ENCODE assay signal across 17 cellular contexts in genomic region chr1:215484111-215484914, GRCh38.
DNase-seq lines count a peak whose midpoint lies in the region; ATAC-seq, FAIRE-seq and TF ChIP-seq lines count a peak whose summit lies in the region.
"Had no signal": no experiment of that assay in that cellular context is flagged by ENCODE, and none has a peak within 500 bp of the region (broad histone marks: within the 10 kb centered on the region; RNA-seq: fewer than 3 reads in every experiment).

No MANE protein-coding gene starts in this region.

- no peak overlapping the region for H2AFZ ChIP-seq in IMR-90 (replicated peaks; ENCODE audit: low read length, poor library complexity)
- 0 out of 2 replicates have a peak overlapping the region, but pooled peaks have one; percentile 46 for H2AFZ ChIP-seq in H1 (ENCODE audit: low read length)
- H2AFZ ChIP-seq in smooth muscle cell (ENCODE audit: low read depth), result peak overlapping the region; percentile 5

- H4K91ac ChIP-seq in IMR-90 (ENCODE audit: insufficient read depth, low read depth, low read length), result no peak overlapping the region
- H4K91ac ChIP-seq in H1 (replicated peaks; ENCODE audit: insufficient read length, low read length), result no peak overlapping the region

- POLR2A ChIA-PET in IMR-90 (lab: Charles Lee; ENCODE audit: unreplicated experiment), result no interaction called here
- POLR2A ChIA-PET in H1 (lab: Charles Lee; ENCODE audit: partially characterized antibody), result no interaction called here

- H2BK20ac ChIP-seq in IMR-90 (ENCODE audit: low read depth, low read length) (no peak overlapping the region), H1 (ENCODE audit: low read length) (no peak overlapping the region)

- ATAC-seq in IMR-90 (ENCODE audit: low read depth), result no peak; the same call in 1 of the 2 replicates
- ATAC-seq in GM19397 (IDR thresholded peaks at IDR 0.05; ENCODE audit: unreplicated experiment), result no peak
- ATAC-seq: K562 had no signal

- H3K56ac ChIP-seq in IMR-90 (ENCODE audit: extremely low read depth, insufficient read depth, low read length) (no peak overlapping the region), H1 (replicated peaks; ENCODE audit: insufficient read length, low read depth, low read length) (no peak overlapping the region)

- no peaks in the 10 kb centered on the region for H3K79me2 ChIP-seq in H1 (ENCODE audit: control insufficient read depth in 1 of 2, insufficient read depth in 2 of 2, low read length in 2 of 2)
- H3K79me2 ChIP-seq in smooth muscle cell (ENCODE audit: low read depth), result no peaks in the 10 kb centered on the region

- H2BK120ac ChIP-seq in IMR-90 (ENCODE audit: low read depth, low read length) (no peak overlapping the region), H1 (replicated peaks; ENCODE audit: low read depth, low read length) (no peak overlapping the region)

- no peak overlapping the region for H2AK5ac ChIP-seq in IMR-90 (ENCODE audit: low read depth, low read length)
- no peak overlapping the region for H2AK5ac ChIP-seq in H1 (ENCODE audit: low read depth, low read length)

- H3K27me3 ChIP-seq in IMR-90 (ENCODE audit: control insufficient read depth, insufficient read depth, low read length), result no peaks in the 10 kb centered on the region
- no peaks in the 10 kb centered on the region for H3K27me3 ChIP-seq in H1 (replicated peaks in 1 of 4; ENCODE audit: control insufficient read depth in 3 of 4, extremely low read depth in 1 of 4, insufficient read depth in 3 of 4, low read length in 3 of 4)
- no peaks in the 10 kb centered on the region for H3K27me3 ChIP-seq in smooth muscle cell (ENCODE audit: low read depth)
- H3K27me3 ChIP-seq: Peyer's patch had no signal

- H2BK12ac ChIP-seq in H1 (ENCODE audit: low read depth, low read length), result no peak overlapping the region

- CTCF ChIA-PET in IMR-90 (lab: Yijun Ruan, JAX), result no interaction called here
- CTCF ChIA-PET in H1 (lab: Charles Lee; ENCODE audit: partially characterized antibody), result interaction anchor here (1.0 to 1.2 kb wide), 2 partner anchors 42 to 661 kb away, joined by 4 read pairs; no protein-coding TSS in a partner anchor

- no peak overlapping the region for H4K8ac ChIP-seq in IMR-90 (ENCODE audit: low read depth in 2 of 2, low read length in 2 of 2)
- H4K8ac ChIP-seq in H1 (ENCODE audit: extremely low read depth, insufficient read depth, low read length), result no peak overlapping the region

- BruUV-seq in IMR-90 (replicated peaks; lab: Mats Ljungman, UMichigan), result no TSS peak

- no peak overlapping the region for H3K4me3 ChIP-seq in IMR-90 (ENCODE audit: insufficient read depth, low read depth, low read length)
- H3K4me3 ChIP-seq in H1 (ENCODE audit: extremely low read depth in 1 of 4, insufficient read depth in 2 of 4, low read depth in 3 of 4, low read length in 4 of 4), result no peak overlapping the region
- H3K4me3 ChIP-seq in smooth muscle cell, result no peak overlapping the region
- H3K4me3 ChIP-seq: K562, Peyer's patch had no signal

- no peaks in the 10 kb centered on the region for H4K20me1 ChIP-seq in IMR-90 (ENCODE audit: insufficient read depth, low read length)
- no peaks in the 10 kb centered on the region for H4K20me1 ChIP-seq in H1 (replicated peaks in 1 of 2; ENCODE audit: control insufficient read depth in 1 of 2, insufficient read depth in 2 of 2, low read length in 2 of 2)
- no peaks in the 10 kb centered on the region for H4K20me1 ChIP-seq in smooth muscle cell (ENCODE audit: low read depth)

- H3K27ac ChIP-seq in IMR-90 (ENCODE audit: insufficient read depth, low read length) (no peak overlapping the region), H1 (ENCODE audit: low read depth, low read length) (no peak overlapping the region), smooth muscle cell (ENCODE audit: low read depth) (no peak overlapping the region)
- H3K27ac ChIP-seq: Peyer's patch had no signal

- no peak for TF ChIP-seq POLR2A in IMR-90 (IDR thresholded peaks at IDR 0.05; ENCODE audit: low read depth, low read length)
- no peak for TF ChIP-seq POLR2A in H1 (IDR thresholded peaks at IDR 0.05; ENCODE audit: control extremely low read depth in 1 of 2, low read depth in 2 of 2, low read length in 2 of 2)

- dilution Hi-C loops in IMR-90 (cut with HindIII; ENCODE audit: low sequenced_read_pairs, unreplicated experiment), result no loop called here

- H3K4me2 ChIP-seq in IMR-90 (ENCODE audit: low read depth, low read length) (no peak overlapping the region), H1 (ENCODE audit: insufficient read depth in 1 of 2, low read depth in 2 of 2, low read length in 2 of 2) (no peak overlapping the region), smooth muscle cell (peak overlapping the region; percentile 56)

- intact Hi-C loops in IMR-90 (cut with micrococcal nuclease), result no loop called here

- no peak overlapping the region for H2BK15ac ChIP-seq in IMR-90 (ENCODE audit: low read depth, low read length)
- no peak overlapping the region for H2BK15ac ChIP-seq in H1 (ENCODE audit: low read length)

- H3K4ac ChIP-seq in IMR-90 (ENCODE audit: low read depth, low read length) (no peak overlapping the region), H1 (replicated peaks; ENCODE audit: insufficient read length, low read depth, low read length) (no peak overlapping the region)

- H3K36me3 ChIP-seq in IMR-90 (ENCODE audit: control insufficient read depth, insufficient read depth, low read length), result no peaks in the 10 kb centered on the region
- no peaks in the 10 kb centered on the region for H3K36me3 ChIP-seq in H1 (ENCODE audit: control insufficient read depth in 2 of 4, insufficient read depth in 4 of 4, low read length in 3 of 4)
- H3K36me3 ChIP-seq in smooth muscle cell (ENCODE audit: low read depth), result no peaks in the 10 kb centered on the region
- H3K36me3 ChIP-seq: BE2C, Peyer's patch had no signal

- H3K18ac ChIP-seq in IMR-90 (ENCODE audit: low read depth, low read length), result no peak overlapping the region
- H3K18ac ChIP-seq in H1 (ENCODE audit: extremely low read depth, low read length), result no peak overlapping the region

- peaks cover 4% of the 10 kb centered on the region for H3F3A ChIP-seq in smooth muscle cell (ENCODE audit: low read depth)

- H3K23me2 ChIP-seq in H1 (ENCODE audit: low read depth, low read length), result no peaks in the 10 kb centered on the region

- TF ChIP-seq CTCF in IMR-90 (conservative IDR thresholded peaks at IDR 0.05; ENCODE audit: low read depth, low read length) (no peak), H1 (IDR thresholded peaks at IDR 0.05; ENCODE audit: control extremely low read depth in 1 of 3, insufficient read depth in 1 of 3, low read depth in 1 of 3, low read length in 3 of 3) (no peak), smooth muscle cell (IDR thresholded peaks at IDR 0.05; ENCODE audit: borderline replicate concordance, insufficient read depth, poor library complexity, severe bottlenecking) (no peak)

- H3K79me1 ChIP-seq in IMR-90 (ENCODE audit: low read depth in 1 of 2, low read length in 2 of 2) (no peaks in the 10 kb centered on the region), H1 (ENCODE audit: low read depth, low read length) (no peaks in the 10 kb centered on the region)

- H3K9me1 ChIP-seq in IMR-90 (ENCODE audit: insufficient read depth, low read length), result no peaks in the 10 kb centered on the region

- H4K5ac ChIP-seq in IMR-90 (ENCODE audit: low read depth, low read length), result no peak overlapping the region
- no peak overlapping the region for H4K5ac ChIP-seq in H1 (ENCODE audit: insufficient read length, low read depth, low read length)

- H3K14ac ChIP-seq in IMR-90 (replicated peaks; ENCODE audit: low read depth, low read length) (no peak overlapping the region), H1 (ENCODE audit: insufficient read length) (no peak overlapping the region)

- H2BK5ac ChIP-seq in IMR-90 (ENCODE audit: low read depth, low read length, poor library complexity, severe bottlenecking), result no peak overlapping the region
- no peak overlapping the region for H2BK5ac ChIP-seq in H1 (ENCODE audit: low read depth, low read length)

- in situ Hi-C loops in IMR-90 (cut with MboI; ENCODE audit: low sequenced_read_pairs), result no loop called here

- H3K9me3 ChIP-seq in IMR-90 (ENCODE audit: control insufficient read depth, insufficient read depth, low read length), result no peaks in the 10 kb centered on the region
- no peaks in the 10 kb centered on the region for H3K9me3 ChIP-seq in H1 (ENCODE audit: insufficient read depth in 2 of 2, low read depth in 1 of 2, low read length in 1 of 2)
- H3K9me3 ChIP-seq in smooth muscle cell (replicated peaks; ENCODE audit: low read depth), result no peaks in the 10 kb centered on the region
- H3K9me3 ChIP-seq: BE2C, Peyer's patch had no signal

- DNase-seq in IMR-90 (peak; percentile 24), H1 (ENCODE audit: low read depth in 1 of 2, low spot score in 2 of 2) (peak in 1 of 2 experiments; percentile 2), islet precursor cell (peak; percentile 83), smooth muscle cell (lab: John Stamatoyannopoulos, UW; ENCODE audit: unreplicated experiment) (no peak), medulla oblongata (ENCODE audit: extremely low spot score) (no peak)
- no peak for DNase-seq in activated naive CD4-positive, alpha-beta T cell treated with Interleukin-2 at 50 U/mL for 16 hours
- DNase-seq: BE2C; CD4-positive, alpha-beta memory T cell; DMS 273 treated with DMSO at 0.1 percent for 48 hours; EL; NCI-H1092 treated with DMSO at 0.1 percent for 48 hours; NCI-H187; NCI-H82; Peyer's patch; Right ventricle myocardium superior had no signal

- no peak overlapping the region for H3K9ac ChIP-seq in IMR-90 (ENCODE audit: low read depth, low read length)
- no peak overlapping the region for H3K9ac ChIP-seq in H1 (replicated peaks in 1 of 4; ENCODE audit: extremely low read depth in 1 of 4, low read depth in 3 of 4, low read length in 3 of 4)
- no peak overlapping the region for H3K9ac ChIP-seq in smooth muscle cell (ENCODE audit: low read depth)

- H3K23ac ChIP-seq in IMR-90 (ENCODE audit: low read depth, low read length) (no peak overlapping the region), H1 (ENCODE audit: insufficient read length) (no peak overlapping the region)

- TF ChIP-seq RAD21 in IMR-90 (IDR thresholded peaks at IDR 0.05; ENCODE audit: low read length) (no peak), H1 (IDR thresholded peaks at IDR 0.05 in 1 of 2, conservative IDR thresholded peaks at IDR 0.05 in 1 of 2; ENCODE audit: low read depth in 2 of 2, low read length in 2 of 2) (no peak)

- H2AK9ac ChIP-seq in IMR-90 (replicated peaks; ENCODE audit: low read depth, low read length, poor library complexity), result no peak overlapping the region

- no CpG with 5 or more reads among the region's 5 CpGs for WGBS in IMR-90 (ENCODE audit: extremely low coverage in 2 of 2, insufficient read length in 1 of 2), 2 experiments
- 89% methylated on average over 5 of the region's 5 CpGs; no CpG with 5 or more reads in 1 of the 2 experiments for WGBS in H1 (ENCODE audit: extremely low coverage in 1 of 2, insufficient coverage in 1 of 2, insufficient read length in 1 of 2, insufficient replicate concordance in 2 of 2, low coverage in 1 of 2, low lambda C conversion rate in 2 of 2, missing lambda C conversion rate in 1 of 2), 2 experiments
- WGBS in smooth muscle cell (ENCODE audit: low lambda C conversion rate), result 34% methylated on average over 5 of the region's 5 CpGs

- FAIRE-seq in H1 (lab: Jason Lieb, UNC), result no peak
- FAIRE-seq: K562 had no signal

- TF ChIP-seq EP300 in H1 (IDR thresholded peaks at IDR 0.05; ENCODE audit: borderline replicate concordance in 1 of 2, low read depth in 2 of 2, low read length in 2 of 2), result no peak

- H3K4me1 ChIP-seq in IMR-90 (ENCODE audit: control insufficient read depth, insufficient read depth, low read length) (no peaks in the 10 kb centered on the region), H1 (replicated peaks in 1 of 4; ENCODE audit: control insufficient read depth in 3 of 4, insufficient read depth in 4 of 4, low read length in 3 of 4) (peaks cover 0 to 2% (median 0%) of the 10 kb centered on the region in 4 experiments; a peak in 1 of 7 replicates), smooth muscle cell (ENCODE audit: low read depth) (no peaks in the 10 kb centered on the region)
- H3K4me1 ChIP-seq: BE2C, Peyer's patch had no signal

Comparison
In these comparisons a context has a peak if more than half of its experiments do, and no peak if none do; other contexts are left out.
1. DNase-seq: peak in IMR-90 (single experiment) and islet precursor cell (single experiment); none in smooth muscle cell (single experiment), activated naive CD4-positive, alpha-beta T cell treated with Interleukin-2 at 50 U/mL for 16 hours (single experiment) and medulla oblongata (single experiment).